9 cellular contexts compared by ENCODE assay signal in the genomic region with DNA sequence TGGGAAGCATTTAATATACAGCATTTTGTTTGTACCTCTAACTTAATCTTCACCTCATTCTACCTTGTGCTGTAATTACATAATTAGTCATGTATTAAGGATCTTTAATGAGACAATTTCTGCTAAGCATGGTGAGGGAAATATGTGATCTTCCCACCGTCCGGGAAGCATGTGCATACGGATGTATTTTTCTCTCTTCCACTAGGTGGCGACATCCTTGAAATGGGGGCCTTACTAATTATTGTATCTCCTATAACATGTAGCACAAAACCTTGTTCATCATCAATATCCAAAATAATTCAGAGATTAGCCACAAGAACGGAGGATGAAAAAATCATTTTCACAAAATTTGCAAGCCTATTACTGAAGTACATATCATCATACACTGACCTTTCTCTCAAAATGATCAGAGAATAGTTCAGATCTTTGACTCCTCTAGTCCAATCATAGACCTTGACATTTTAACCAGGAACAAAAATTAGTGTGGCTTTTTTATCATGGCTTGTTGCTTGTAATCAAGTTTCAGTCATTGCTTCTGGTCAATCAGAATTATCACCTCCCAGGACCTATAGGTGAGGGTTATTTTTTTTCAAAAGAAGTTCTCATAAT.
DNase-seq lines count a peak whose midpoint lies in the region; ATAC-seq and TF ChIP-seq lines count a peak whose summit lies in the region.
"Had no signal": no experiment of that assay in that cellular context is flagged by ENCODE, and none has a peak within 500 bp of the region (broad histone marks: within the 10 kb centered on the region; RNA-seq: fewer than 3 reads in every experiment).

No MANE protein-coding gene starts in this region.

- TF ChIP-seq EP300 in sigmoid colon (IDR thresholded peaks at IDR 0.05), result no peak

- intact Hi-C loops in colonic mucosa (cut with DNase I) (loop anchor here (5.0 kb wide), 1 partner anchor 243 kb away; no protein-coding TSS in a partner anchor), sigmoid colon (cut with DNase I) (no loop called here)

- H3K36me3 ChIP-seq in NT2/D1 (ENCODE audit: insufficient read depth, insufficient read length, low read length) (no peaks in the 10 kb centered on the region), colonic mucosa (no peaks in the 10 kb centered on the region), sigmoid colon (no peaks in the 10 kb centered on the region)
- H3K36me3 ChIP-seq: SJSA1 had no signal

- 5 to 13% methylated on average over 5 of the region's 5 CpGs for WGBS in sigmoid colon, 2 donors

- H3K4me1 ChIP-seq in NT2/D1 (ENCODE audit: insufficient read depth, insufficient read length) (no peaks in the 10 kb centered on the region), colonic mucosa (no peaks in the 10 kb centered on the region), sigmoid colon (no peaks in the 10 kb centered on the region)
- H3K4me1 ChIP-seq: SJSA1 had no signal

- TF ChIP-seq CTCF in GM12874 (IDR thresholded peaks at IDR 0.05; ENCODE audit: insufficient read depth, low read depth, low read length) (peak; percentile 64), colonic mucosa (IDR thresholded peaks at IDR 0.05) (peak; percentile 67), sigmoid colon (IDR thresholded peaks at IDR 0.05) (peak in 2 of 4 experiments; percentile 28 to 63)

- no peak overlapping the region for H3K4me3 ChIP-seq in NT2/D1 (ENCODE audit: insufficient read length, low read depth)
- H3K4me3 ChIP-seq in colonic mucosa, result no peak overlapping the region
- H3K4me3 ChIP-seq in sigmoid colon, result no peak overlapping the region
- H3K4me3 ChIP-seq: SJSA1 had no signal

- DNase-seq in AML-193 (lab: John Stamatoyannopoulos, UW), result peak; percentile 71 to 72
- DNase-seq in NT2/D1 (ENCODE audit: low read depth, low spot score), result peak; percentile 16
- DNase-seq in colonic mucosa, result peak; percentile 18
- DNase-seq in mucosa of gallbladder (ENCODE audit: low spot score), result peak; percentile 14
- DNase-seq in activated CD4-positive, CD25-positive, alpha-beta regulatory T cell (lab: John Stamatoyannopoulos, UW), result no peak
- DNase-seq in sigmoid colon, result no peak

- peak; percentile 58 for ATAC-seq in HG02973 (IDR thresholded peaks at IDR 0.05; ENCODE audit: unreplicated experiment)

- no peaks in the 10 kb centered on the region for H3K27me3 ChIP-seq in NT2/D1 (ENCODE audit: insufficient read depth, insufficient read length)
- H3K27me3 ChIP-seq in colonic mucosa, result no peaks in the 10 kb centered on the region
- no peaks in the 10 kb centered on the region for H3K27me3 ChIP-seq in sigmoid colon
- H3K27me3 ChIP-seq: SJSA1 had no signal

- H3K9me3 ChIP-seq in NT2/D1 (ENCODE audit: insufficient read depth, low read length) (no peaks in the 10 kb centered on the region), colonic mucosa (no peaks in the 10 kb centered on the region), sigmoid colon (no peaks in the 10 kb centered on the region)
- H3K9me3 ChIP-seq: SJSA1 had no signal

- no peak overlapping the region for H3K27ac ChIP-seq in colonic mucosa
- H3K27ac ChIP-seq in sigmoid colon, result no peak overlapping the region
- H3K27ac ChIP-seq: SJSA1 had no signal

- H3K9ac ChIP-seq in NT2/D1 (ENCODE audit: insufficient read length, low read depth) (no peak overlapping the region), colonic mucosa (ENCODE audit: low read depth in 2 of 2, low read length in 2 of 2) (no peak overlapping the region)

- no peak for TF ChIP-seq POLR2A in sigmoid colon (IDR thresholded peaks at IDR 0.05)

Comparison
In these comparisons a context has a peak if more than half of its experiments do, and no peak if none do; other contexts are left out.
1. DNase-seq: peak in AML-193 (2 of 2), NT2/D1 (single experiment), colonic mucosa (single experiment) and mucosa of gallbladder (single experiment); none in activated CD4-positive, CD25-positive, alpha-beta regulatory T cell (0 of 4) and sigmoid colon (single experiment).